In genomic region chr7:126698446-126698845, GRCh38 we compare ENCODE assay signal across 20 cellular contexts.
"Had no signal": no experiment of that assay in that cellular context is flagged by ENCODE, and none has a peak within 500 bp of the region (broad histone marks: within the 10 kb centered on the region; RNA-seq: fewer than 3 reads in every experiment).

No MANE protein-coding gene starts in this region.

- ATAC-seq: activated T-helper 17 cell treated with anti-CD3 and anti-CD28 coated beads, Interleukin-2, amount 50 U/mL, for 72 hours; WTC11 had no signal

- H3K4me1 ChIP-seq: esophagus squamous epithelium, prostate gland had no signal

- H3K27me3 ChIP-seq: adrenal gland, esophagus squamous epithelium, sigmoid colon had no signal

- H3K9me3 ChIP-seq: adrenal gland, esophagus squamous epithelium, prostate gland, sigmoid colon had no signal

- H3K36me3 ChIP-seq: adrenal gland, esophagus squamous epithelium, prostate gland, sigmoid colon had no signal

- H3K4me1 Mint-ChIP-seq: activated T-helper 17 cell treated with anti-CD3 and anti-CD28 coated beads, Interleukin-2, amount 50 U/mL, for 72 hours; central memory CD8-positive, alpha-beta T cell; immature natural killer cell had no signal

- H3K27ac Mint-ChIP-seq: activated CD4-positive, alpha-beta T cell treated with anti-CD3 and anti-CD28 coated beads, Interleukin-2, amount 10 ng/mL, durations not matched to agents 24 days and 14 days; activated naive CD4-positive, alpha-beta T cell treated with anti-CD3 and anti-CD28 coated beads for 36 hours; activated T-helper 17 cell treated with anti-CD3 and anti-CD28 coated beads, Interleukin-2, amount 50 U/mL, for 72 hours; endodermal cell; immature natural killer cell; nephron; T-helper 1 cell treated with Interleukin-12 subunit alpha and Interleukin-12 subunit beta and Interleukin-4 antibody, amounts not matched to agents 30 μg/mL and 1 μg/mL, for 36 hours; WTC11 had no signal

- H3K9me3 Mint-ChIP-seq: activated T-helper 17 cell treated with anti-CD3 and anti-CD28 coated beads, Interleukin-2, amount 50 U/mL, for 72 hours; central memory CD8-positive, alpha-beta T cell; endodermal cell; nephron; T-helper 1 cell treated with Interleukin-12 subunit alpha and Interleukin-12 subunit beta and Interleukin-4 antibody, amounts not matched to agents 30 μg/mL and 1 μg/mL, for 36 hours; WTC11 had no signal

- H3K27ac ChIP-seq: adrenal gland, esophagus squamous epithelium, prostate gland, sigmoid colon had no signal

- DNase-seq: activated CD4-positive, alpha-beta T cell treated with anti-CD3 and anti-CD28 coated beads, Interleukin-2, amount 10 ng/mL, durations not matched to agents 24 days and 14 days; activated CD8-positive, alpha-beta memory T cell treated with anti-CD3 and anti-CD28 coated beads for 24 hours; activated naive CD4-positive, alpha-beta T cell treated with anti-CD3 and anti-CD28 coated beads for 36 hours; adrenal gland; endodermal cell; esophagus squamous epithelium; foreskin fibroblast; immature natural killer cell; occipital lobe; sigmoid colon; stimulated activated CD4-positive, alpha-beta T cell treated with anti-CD3 and anti-CD28 coated beads, Interleukin-12 subunit alpha, Interleukin-12 subunit beta, amount 100 ng/mL, for 4 hours; stimulated activated naive CD4-positive, alpha-beta T cell; substantia nigra; trophoblast cell had no signal

- H3K27me3 Mint-ChIP-seq: activated T-helper 17 cell treated with anti-CD3 and anti-CD28 coated beads, Interleukin-2, amount 50 U/mL, for 72 hours; central memory CD8-positive, alpha-beta T cell had no signal

- H3K4me3 Mint-ChIP-seq: activated CD4-positive, alpha-beta T cell treated with anti-CD3 and anti-CD28 coated beads, Interleukin-2, amount 10 ng/mL, durations not matched to agents 24 days and 14 days; activated naive CD4-positive, alpha-beta T cell treated with anti-CD3 and anti-CD28 coated beads for 36 hours; activated T-helper 17 cell treated with anti-CD3 and anti-CD28 coated beads, Interleukin-2, amount 50 U/mL, for 72 hours; central memory CD8-positive, alpha-beta T cell; endodermal cell; immature natural killer cell; nephron; T-helper 1 cell treated with Interleukin-12 subunit alpha and Interleukin-12 subunit beta and Interleukin-4 antibody, amounts not matched to agents 30 μg/mL and 1 μg/mL, for 36 hours; WTC11 had no signal

- H3K36me3 Mint-ChIP-seq: immature natural killer cell, WTC11 had no signal

- H3K4me3 ChIP-seq: adrenal gland, esophagus squamous epithelium, prostate gland, sigmoid colon had no signal
